In the genomic region with DNA sequence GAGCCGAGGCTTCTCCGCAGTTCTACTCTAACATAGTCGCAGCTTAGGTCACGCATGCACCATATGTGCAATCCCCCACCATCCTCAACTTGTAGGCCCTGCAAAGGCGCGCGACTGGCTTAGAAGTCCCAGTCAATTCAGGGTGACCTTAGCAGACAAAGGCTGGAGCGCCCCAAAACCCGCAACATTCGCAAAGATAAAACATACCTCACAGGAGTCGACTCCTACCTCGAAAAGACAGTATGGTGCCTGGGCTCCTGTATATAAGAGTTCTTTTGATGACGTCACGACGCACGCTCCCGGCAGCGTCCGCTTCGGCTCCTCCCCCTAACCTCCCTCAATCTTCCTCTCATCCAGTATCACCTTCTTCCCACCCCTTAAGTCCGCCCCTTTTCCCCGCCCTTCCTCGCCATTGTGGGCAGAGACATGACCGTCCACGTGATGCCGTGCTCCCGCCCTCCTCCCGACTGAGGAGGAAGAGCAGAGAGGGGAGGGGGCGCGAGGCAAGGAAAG, we compare ENCODE assay signal across 1 cellular context.
TF ChIP-seq lines count a peak whose summit lies in the region.

GAS5 (minus strand) TSS at position 237 of the 513 bp plus-strand sequence.

TF ChIP-seq in HEK293, 187 proteins besides CTCF, POLR2A, EP300 and RAD21 (continued from another document):
- TF ChIP-seq ZNF362 (tag by site-specific recombination; IDR thresholded peaks at IDR 0.05), result no peak
- peak; percentile 95 for TF ChIP-seq ZNF660 (tag by site-specific recombination; IDR thresholded peaks at IDR 0.05)
- TF ChIP-seq MZF1 (tag by site-specific recombination; IDR thresholded peaks at IDR 0.05; ENCODE audit: borderline replicate concordance), result no peak; the same call in 1 of the 2 replicates
- no peak for TF ChIP-seq ZNF280C (tag by site-specific recombination; IDR thresholded peaks at IDR 0.05)
- no peak for TF ChIP-seq ZNF112 (tag by site-specific recombination; IDR thresholded peaks at IDR 0.05)
- 0 out of 2 replicates have a peak, but pooled peaks have one; percentile 14 for TF ChIP-seq ZNF623 (tag by site-specific recombination; IDR thresholded peaks at IDR 0.05)
- TF ChIP-seq ZNF624 (tag by site-specific recombination; IDR thresholded peaks at IDR 0.05), result no peak
- TF ChIP-seq ZNF426 (tag by site-specific recombination; IDR thresholded peaks at IDR 0.05), result no peak
- TF ChIP-seq, protein P1, sequence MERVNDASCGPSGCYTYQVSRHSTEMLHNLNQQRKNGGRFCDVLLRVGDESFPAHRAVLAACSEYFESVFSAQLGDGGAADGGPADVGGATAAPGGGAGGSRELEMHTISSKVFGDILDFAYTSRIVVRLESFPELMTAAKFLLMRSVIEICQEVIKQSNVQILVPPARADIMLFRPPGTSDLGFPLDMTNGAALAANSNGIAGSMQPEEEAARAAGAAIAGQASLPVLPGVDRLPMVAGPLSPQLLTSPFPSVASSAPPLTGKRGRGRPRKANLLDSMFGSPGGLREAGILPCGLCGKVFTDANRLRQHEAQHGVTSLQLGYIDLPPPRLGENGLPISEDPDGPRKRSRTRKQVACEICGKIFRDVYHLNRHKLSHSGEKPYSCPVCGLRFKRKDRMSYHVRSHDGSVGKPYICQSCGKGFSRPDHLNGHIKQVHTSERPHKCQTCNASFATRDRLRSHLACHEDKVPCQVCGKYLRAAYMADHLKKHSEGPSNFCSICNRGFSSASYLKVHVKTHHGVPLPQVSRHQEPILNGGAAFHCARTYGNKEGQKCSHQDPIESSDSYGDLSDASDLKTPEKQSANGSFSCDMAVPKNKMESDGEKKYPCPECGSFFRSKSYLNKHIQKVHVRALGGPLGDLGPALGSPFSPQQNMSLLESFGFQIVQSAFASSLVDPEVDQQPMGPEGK (tag by site-specific recombination; IDR thresholded peaks at IDR 0.05), result no peak
- TF ChIP-seq ZNF843 (tag by site-specific recombination; IDR thresholded peaks at IDR 0.05), result no peak; the same call in 1 of the 2 replicates
- peak; percentile 91 for TF ChIP-seq ZNF501 (tag by site-specific recombination; IDR thresholded peaks at IDR 0.05)
- TF ChIP-seq HOXC10 (CRISPR knock-in tag; IDR thresholded peaks at IDR 0.05), result no peak
- TF ChIP-seq MYNN (tag by site-specific recombination; IDR thresholded peaks at IDR 0.05; ENCODE audit: borderline replicate concordance), result no peak
- TF ChIP-seq, protein P2, sequence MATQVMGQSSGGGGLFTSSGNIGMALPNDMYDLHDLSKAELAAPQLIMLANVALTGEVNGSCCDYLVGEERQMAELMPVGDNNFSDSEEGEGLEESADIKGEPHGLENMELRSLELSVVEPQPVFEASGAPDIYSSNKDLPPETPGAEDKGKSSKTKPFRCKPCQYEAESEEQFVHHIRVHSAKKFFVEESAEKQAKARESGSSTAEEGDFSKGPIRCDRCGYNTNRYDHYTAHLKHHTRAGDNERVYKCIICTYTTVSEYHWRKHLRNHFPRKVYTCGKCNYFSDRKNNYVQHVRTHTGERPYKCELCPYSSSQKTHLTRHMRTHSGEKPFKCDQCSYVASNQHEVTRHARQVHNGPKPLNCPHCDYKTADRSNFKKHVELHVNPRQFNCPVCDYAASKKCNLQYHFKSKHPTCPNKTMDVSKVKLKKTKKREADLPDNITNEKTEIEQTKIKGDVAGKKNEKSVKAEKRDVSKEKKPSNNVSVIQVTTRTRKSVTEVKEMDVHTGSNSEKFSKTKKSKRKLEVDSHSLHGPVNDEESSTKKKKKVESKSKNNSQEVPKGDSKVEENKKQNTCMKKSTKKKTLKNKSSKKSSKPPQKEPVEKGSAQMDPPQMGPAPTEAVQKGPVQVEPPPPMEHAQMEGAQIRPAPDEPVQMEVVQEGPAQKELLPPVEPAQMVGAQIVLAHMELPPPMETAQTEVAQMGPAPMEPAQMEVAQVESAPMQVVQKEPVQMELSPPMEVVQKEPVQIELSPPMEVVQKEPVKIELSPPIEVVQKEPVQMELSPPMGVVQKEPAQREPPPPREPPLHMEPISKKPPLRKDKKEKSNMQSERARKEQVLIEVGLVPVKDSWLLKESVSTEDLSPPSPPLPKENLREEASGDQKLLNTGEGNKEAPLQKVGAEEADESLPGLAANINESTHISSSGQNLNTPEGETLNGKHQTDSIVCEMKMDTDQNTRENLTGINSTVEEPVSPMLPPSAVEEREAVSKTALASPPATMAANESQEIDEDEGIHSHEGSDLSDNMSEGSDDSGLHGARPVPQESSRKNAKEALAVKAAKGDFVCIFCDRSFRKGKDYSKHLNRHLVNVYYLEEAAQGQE (tag by site-specific recombination; IDR thresholded peaks at IDR 0.05), result peak; percentile 57; the same call in 1 of the 2 replicates
- no peak for TF ChIP-seq ZNF157 (tag by site-specific recombination; IDR thresholded peaks at IDR 0.05)
- TF ChIP-seq ZNF529 (tag by site-specific recombination; IDR thresholded peaks at IDR 0.05; ENCODE audit: insufficient replicate concordance), result no peak
- TF ChIP-seq GFI1B (tag by site-specific recombination; IDR thresholded peaks at IDR 0.05), result no peak
- TF ChIP-seq ZBTB8A (tag by site-specific recombination; IDR thresholded peaks at IDR 0.05), result no peak; the same call in 1 of the 2 replicates
- no peak for TF ChIP-seq HOXA7 (CRISPR knock-in tag; IDR thresholded peaks at IDR 0.05; ENCODE audit: borderline replicate concordance)
- TF ChIP-seq, protein P3, sequence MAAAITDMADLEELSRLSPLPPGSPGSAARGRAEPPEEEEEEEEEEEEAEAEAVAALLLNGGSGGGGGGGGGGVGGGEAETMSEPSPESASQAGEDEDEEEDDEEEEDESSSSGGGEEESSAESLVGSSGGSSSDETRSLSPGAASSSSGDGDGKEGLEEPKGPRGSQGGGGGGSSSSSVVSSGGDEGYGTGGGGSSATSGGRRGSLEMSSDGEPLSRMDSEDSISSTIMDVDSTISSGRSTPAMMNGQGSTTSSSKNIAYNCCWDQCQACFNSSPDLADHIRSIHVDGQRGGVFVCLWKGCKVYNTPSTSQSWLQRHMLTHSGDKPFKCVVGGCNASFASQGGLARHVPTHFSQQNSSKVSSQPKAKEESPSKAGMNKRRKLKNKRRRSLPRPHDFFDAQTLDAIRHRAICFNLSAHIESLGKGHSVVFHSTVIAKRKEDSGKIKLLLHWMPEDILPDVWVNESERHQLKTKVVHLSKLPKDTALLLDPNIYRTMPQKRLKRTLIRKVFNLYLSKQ (tag by site-specific recombination; IDR thresholded peaks at IDR 0.05; ENCODE audit: borderline replicate concordance), result no peak
- no peak for TF ChIP-seq ZNF292 (tag by site-specific recombination; IDR thresholded peaks at IDR 0.05; ENCODE audit: borderline replicate concordance, low read depth)
- no peak for TF ChIP-seq ZNF518A (tag by site-specific recombination; conservative IDR thresholded peaks at IDR 0.05; ENCODE audit: low read depth)
- no peak for TF ChIP-seq ZNF701 (tag by site-specific recombination; IDR thresholded peaks at IDR 0.05)
- TF ChIP-seq KLF8 (tag by site-specific recombination; IDR thresholded peaks at IDR 0.05), result no peak
- TF ChIP-seq ZNF248 (tag by site-specific recombination; IDR thresholded peaks at IDR 0.05), result no peak
- TF ChIP-seq, protein P4, sequence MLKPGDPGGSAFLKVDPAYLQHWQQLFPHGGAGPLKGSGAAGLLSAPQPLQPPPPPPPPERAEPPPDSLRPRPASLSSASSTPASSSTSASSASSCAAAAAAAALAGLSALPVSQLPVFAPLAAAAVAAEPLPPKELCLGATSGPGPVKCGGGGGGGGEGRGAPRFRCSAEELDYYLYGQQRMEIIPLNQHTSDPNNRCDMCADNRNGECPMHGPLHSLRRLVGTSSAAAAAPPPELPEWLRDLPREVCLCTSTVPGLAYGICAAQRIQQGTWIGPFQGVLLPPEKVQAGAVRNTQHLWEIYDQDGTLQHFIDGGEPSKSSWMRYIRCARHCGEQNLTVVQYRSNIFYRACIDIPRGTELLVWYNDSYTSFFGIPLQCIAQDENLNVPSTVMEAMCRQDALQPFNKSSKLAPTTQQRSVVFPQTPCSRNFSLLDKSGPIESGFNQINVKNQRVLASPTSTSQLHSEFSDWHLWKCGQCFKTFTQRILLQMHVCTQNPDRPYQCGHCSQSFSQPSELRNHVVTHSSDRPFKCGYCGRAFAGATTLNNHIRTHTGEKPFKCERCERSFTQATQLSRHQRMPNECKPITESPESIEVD (tag by site-specific recombination; IDR thresholded peaks at IDR 0.05), result no peak
- 0 out of 2 replicates have a peak, but pooled peaks have one; percentile 23 for TF ChIP-seq ZSCAN5A (tag by site-specific recombination; IDR thresholded peaks at IDR 0.05)
- TF ChIP-seq ZNF311 (tag by site-specific recombination; IDR thresholded peaks at IDR 0.05; ENCODE audit: borderline replicate concordance), result no peak
